1 cellular context compared by ENCODE assay signal in the genomic region with DNA sequence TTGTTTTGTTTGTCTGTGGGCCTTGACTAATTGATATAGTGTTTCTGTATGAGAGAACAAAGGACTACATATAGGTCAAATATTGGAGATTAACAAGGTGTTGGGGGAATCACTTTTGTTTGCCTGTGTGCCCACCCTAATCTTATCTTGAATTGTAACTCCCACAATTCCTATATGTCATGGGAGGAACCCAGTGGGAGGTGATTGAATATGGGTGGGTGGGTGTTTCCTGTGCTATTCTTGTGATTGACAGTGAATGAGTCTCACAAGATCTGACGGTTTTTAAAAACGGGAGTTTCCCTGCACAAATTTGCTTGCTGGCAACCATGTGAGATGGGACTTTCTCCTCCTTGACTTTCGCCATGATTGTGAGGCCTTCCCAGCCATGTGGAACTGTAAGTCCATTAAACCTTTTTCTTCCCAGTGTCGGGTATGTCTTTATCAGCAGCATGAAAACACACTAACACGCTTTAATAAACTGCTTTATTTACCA.
TF ChIP-seq lines count a peak whose summit lies in the region.

No MANE protein-coding gene starts in this region.

TF ChIP-seq in GM12878, 131 proteins besides CTCF, POLR2A, EP300 and RAD21 (continued from another document):
- TF ChIP-seq, protein P1, sequence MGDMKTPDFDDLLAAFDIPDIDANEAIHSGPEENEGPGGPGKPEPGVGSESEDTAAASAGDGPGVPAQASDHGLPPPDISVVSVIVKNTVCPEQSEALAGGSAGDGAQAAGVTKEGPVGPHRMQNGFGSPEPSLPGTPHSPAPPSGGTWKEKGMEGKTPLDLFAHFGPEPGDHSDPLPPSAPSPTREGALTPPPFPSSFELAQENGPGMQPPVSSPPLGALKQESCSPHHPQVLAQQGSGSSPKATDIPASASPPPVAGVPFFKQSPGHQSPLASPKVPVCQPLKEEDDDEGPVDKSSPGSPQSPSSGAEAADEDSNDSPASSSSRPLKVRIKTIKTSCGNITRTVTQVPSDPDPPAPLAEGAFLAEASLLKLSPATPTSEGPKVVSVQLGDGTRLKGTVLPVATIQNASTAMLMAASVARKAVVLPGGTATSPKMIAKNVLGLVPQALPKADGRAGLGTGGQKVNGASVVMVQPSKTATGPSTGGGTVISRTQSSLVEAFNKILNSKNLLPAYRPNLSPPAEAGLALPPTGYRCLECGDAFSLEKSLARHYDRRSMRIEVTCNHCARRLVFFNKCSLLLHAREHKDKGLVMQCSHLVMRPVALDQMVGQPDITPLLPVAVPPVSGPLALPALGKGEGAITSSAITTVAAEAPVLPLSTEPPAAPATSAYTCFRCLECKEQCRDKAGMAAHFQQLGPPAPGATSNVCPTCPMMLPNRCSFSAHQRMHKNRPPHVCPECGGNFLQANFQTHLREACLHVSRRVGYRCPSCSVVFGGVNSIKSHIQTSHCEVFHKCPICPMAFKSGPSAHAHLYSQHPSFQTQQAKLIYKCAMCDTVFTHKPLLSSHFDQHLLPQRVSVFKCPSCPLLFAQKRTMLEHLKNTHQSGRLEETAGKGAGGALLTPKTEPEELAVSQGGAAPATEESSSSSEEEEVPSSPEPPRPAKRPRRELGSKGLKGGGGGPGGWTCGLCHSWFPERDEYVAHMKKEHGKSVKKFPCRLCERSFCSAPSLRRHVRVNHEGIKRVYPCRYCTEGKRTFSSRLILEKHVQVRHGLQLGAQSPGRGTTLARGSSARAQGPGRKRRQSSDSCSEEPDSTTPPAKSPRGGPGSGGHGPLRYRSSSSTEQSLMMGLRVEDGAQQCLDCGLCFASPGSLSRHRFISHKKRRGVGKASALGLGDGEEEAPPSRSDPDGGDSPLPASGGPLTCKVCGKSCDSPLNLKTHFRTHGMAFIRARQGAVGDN (IDR thresholded peaks at IDR 0.05), result peak; percentile 83
- peak; percentile 66 for TF ChIP-seq YY1 (IDR thresholded peaks at IDR 0.05; ENCODE audit: low read depth, low read length)
- TF ChIP-seq, protein P2, sequence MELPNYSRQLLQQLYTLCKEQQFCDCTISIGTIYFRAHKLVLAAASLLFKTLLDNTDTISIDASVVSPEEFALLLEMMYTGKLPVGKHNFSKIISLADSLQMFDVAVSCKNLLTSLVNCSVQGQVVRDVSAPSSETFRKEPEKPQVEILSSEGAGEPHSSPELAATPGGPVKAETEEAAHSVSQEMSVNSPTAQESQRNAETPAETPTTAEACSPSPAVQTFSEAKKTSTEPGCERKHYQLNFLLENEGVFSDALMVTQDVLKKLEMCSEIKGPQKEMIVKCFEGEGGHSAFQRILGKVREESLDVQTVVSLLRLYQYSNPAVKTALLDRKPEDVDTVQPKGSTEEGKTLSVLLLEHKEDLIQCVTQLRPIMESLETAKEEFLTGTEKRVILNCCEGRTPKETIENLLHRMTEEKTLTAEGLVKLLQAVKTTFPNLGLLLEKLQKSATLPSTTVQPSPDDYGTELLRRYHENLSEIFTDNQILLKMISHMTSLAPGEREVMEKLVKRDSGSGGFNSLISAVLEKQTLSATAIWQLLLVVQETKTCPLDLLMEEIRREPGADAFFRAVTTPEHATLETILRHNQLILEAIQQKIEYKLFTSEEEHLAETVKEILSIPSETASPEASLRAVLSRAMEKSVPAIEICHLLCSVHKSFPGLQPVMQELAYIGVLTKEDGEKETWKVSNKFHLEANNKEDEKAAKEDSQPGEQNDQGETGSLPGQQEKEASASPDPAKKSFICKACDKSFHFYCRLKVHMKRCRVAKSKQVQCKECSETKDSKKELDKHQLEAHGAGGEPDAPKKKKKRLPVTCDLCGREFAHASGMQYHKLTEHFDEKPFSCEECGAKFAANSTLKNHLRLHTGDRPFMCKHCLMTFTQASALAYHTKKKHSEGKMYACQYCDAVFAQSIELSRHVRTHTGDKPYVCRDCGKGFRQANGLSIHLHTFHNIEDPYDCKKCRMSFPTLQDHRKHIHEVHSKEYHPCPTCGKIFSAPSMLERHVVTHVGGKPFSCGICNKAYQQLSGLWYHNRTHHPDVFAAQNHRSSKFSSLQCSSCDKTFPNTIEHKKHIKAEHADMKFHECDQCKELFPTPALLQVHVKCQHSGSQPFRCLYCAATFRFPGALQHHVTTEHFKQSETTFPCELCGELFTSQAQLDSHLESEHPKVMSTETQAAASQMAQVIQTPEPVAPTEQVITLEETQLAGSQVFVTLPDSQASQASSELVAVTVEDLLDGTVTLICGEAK (IDR thresholded peaks at IDR 0.05; ENCODE audit: borderline replicate concordance), result peak; percentile 11; the same call in 1 of the 2 replicates
- TF ChIP-seq POU2F2 (IDR thresholded peaks at IDR 0.05; ENCODE audit: borderline replicate concordance, low read depth, low read length), result peak; percentile 23; the same call in 1 of the 3 replicates
- TF ChIP-seq CBFB (IDR thresholded peaks at IDR 0.05; ENCODE audit: low read depth), result no peak
- peak; percentile 65 for TF ChIP-seq IKZF1 (conservative IDR thresholded peaks at IDR 0.05)
- TF ChIP-seq CEBPB (IDR thresholded peaks at IDR 0.05; ENCODE audit: borderline replicate concordance in 1 of 2, low read depth in 2 of 2, low read length in 2 of 2), result peak in 1 of 2 experiments; percentile 33; a peak in 1 of 4 replicates
- TF ChIP-seq ATF7 (IDR thresholded peaks at IDR 0.05; ENCODE audit: low read depth), result peak; percentile 38; the same call in 1 of the 2 replicates
- TF ChIP-seq BACH1 (IDR thresholded peaks at IDR 0.05; ENCODE audit: borderline replicate concordance), result no peak
- TF ChIP-seq, protein P3, sequence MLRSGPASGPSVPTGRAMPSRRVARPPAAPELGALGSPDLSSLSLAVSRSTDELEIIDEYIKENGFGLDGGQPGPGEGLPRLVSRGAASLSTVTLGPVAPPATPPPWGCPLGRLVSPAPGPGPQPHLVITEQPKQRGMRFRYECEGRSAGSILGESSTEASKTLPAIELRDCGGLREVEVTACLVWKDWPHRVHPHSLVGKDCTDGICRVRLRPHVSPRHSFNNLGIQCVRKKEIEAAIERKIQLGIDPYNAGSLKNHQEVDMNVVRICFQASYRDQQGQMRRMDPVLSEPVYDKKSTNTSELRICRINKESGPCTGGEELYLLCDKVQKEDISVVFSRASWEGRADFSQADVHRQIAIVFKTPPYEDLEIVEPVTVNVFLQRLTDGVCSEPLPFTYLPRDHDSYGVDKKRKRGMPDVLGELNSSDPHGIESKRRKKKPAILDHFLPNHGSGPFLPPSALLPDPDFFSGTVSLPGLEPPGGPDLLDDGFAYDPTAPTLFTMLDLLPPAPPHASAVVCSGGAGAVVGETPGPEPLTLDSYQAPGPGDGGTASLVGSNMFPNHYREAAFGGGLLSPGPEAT (IDR thresholded peaks at IDR 0.05; ENCODE audit: low read depth), result peak; percentile 84
- TF ChIP-seq IKZF2 (IDR thresholded peaks at IDR 0.05), result peak; percentile 53 to 68; a peak in 2 of 4 replicates
- peak; percentile 52; the same call in 1 of the 2 replicates for TF ChIP-seq NFIC (IDR thresholded peaks at IDR 0.05; ENCODE audit: low read depth, low read length)
- TF ChIP-seq, protein P4, sequence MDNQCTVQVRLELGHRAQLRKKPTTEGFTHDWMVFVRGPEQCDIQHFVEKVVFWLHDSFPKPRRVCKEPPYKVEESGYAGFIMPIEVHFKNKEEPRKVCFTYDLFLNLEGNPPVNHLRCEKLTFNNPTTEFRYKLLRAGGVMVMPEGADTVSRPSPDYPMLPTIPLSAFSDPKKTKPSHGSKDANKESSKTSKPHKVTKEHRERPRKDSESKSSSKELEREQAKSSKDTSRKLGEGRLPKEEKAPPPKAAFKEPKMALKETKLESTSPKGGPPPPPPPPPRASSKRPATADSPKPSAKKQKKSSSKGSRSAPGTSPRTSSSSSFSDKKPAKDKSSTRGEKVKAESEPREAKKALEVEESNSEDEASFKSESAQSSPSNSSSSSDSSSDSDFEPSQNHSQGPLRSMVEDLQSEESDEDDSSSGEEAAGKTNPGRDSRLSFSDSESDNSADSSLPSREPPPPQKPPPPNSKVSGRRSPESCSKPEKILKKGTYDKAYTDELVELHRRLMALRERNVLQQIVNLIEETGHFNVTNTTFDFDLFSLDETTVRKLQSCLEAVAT (IDR thresholded peaks at IDR 0.05), result peak; percentile 78
- TF ChIP-seq, protein P5, sequence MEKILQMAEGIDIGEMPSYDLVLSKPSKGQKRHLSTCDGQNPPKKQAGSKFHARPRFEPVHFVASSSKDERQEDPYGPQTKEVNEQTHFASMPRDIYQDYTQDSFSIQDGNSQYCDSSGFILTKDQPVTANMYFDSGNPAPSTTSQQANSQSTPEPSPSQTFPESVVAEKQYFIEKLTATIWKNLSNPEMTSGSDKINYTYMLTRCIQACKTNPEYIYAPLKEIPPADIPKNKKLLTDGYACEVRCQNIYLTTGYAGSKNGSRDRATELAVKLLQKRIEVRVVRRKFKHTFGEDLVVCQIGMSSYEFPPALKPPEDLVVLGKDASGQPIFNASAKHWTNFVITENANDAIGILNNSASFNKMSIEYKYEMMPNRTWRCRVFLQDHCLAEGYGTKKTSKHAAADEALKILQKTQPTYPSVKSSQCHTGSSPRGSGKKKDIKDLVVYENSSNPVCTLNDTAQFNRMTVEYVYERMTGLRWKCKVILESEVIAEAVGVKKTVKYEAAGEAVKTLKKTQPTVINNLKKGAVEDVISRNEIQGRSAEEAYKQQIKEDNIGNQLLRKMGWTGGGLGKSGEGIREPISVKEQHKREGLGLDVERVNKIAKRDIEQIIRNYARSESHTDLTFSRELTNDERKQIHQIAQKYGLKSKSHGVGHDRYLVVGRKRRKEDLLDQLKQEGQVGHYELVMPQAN (conservative IDR thresholded peaks at IDR 0.05), result no peak
- TF ChIP-seq ZNF274 (IDR thresholded peaks at IDR 0.05; ENCODE audit: insufficient read depth, insufficient read length), result no peak
- TF ChIP-seq, protein P6, sequence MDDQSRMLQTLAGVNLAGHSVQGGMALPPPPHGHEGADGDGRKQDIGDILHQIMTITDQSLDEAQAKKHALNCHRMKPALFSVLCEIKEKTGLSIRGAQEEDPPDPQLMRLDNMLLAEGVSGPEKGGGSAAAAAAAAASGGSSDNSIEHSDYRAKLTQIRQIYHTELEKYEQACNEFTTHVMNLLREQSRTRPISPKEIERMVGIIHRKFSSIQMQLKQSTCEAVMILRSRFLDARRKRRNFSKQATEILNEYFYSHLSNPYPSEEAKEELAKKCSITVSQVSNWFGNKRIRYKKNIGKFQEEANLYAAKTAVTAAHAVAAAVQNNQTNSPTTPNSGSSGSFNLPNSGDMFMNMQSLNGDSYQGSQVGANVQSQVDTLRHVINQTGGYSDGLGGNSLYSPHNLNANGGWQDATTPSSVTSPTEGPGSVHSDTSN (IDR thresholded peaks at IDR 0.05; ENCODE audit: insufficient replicate concordance, low read depth, low read length), result peak; percentile 81
- TF ChIP-seq, protein P7, sequence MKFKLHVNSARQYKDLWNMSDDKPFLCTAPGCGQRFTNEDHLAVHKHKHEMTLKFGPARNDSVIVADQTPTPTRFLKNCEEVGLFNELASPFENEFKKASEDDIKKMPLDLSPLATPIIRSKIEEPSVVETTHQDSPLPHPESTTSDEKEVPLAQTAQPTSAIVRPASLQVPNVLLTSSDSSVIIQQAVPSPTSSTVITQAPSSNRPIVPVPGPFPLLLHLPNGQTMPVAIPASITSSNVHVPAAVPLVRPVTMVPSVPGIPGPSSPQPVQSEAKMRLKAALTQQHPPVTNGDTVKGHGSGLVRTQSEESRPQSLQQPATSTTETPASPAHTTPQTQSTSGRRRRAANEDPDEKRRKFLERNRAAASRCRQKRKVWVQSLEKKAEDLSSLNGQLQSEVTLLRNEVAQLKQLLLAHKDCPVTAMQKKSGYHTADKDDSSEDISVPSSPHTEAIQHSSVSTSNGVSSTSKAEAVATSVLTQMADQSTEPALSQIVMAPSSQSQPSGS (IDR thresholded peaks at IDR 0.05; ENCODE audit: low read length), result 0 out of 2 replicates have a peak, but pooled peaks have one; percentile 21
- TF ChIP-seq SP1 (IDR thresholded peaks at IDR 0.05; ENCODE audit: low read depth, low read length), result no peak
- TF ChIP-seq TARDBP (IDR thresholded peaks at IDR 0.05; ENCODE audit: borderline replicate concordance), result no peak
- TF ChIP-seq, protein P8, sequence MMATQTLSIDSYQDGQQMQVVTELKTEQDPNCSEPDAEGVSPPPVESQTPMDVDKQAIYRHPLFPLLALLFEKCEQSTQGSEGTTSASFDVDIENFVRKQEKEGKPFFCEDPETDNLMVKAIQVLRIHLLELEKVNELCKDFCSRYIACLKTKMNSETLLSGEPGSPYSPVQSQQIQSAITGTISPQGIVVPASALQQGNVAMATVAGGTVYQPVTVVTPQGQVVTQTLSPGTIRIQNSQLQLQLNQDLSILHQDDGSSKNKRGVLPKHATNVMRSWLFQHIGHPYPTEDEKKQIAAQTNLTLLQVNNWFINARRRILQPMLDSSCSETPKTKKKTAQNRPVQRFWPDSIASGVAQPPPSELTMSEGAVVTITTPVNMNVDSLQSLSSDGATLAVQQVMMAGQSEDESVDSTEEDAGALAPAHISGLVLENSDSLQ (IDR thresholded peaks at IDR 0.05), result peak; percentile 96
- TF ChIP-seq EED (IDR thresholded peaks at IDR 0.05; ENCODE audit: low read depth), result peak; percentile 48; the same call in 1 of the 2 replicates
- peak; percentile 66 for TF ChIP-seq DPF2 (IDR thresholded peaks at IDR 0.05)
- TF ChIP-seq GABPA (IDR thresholded peaks at IDR 0.05; ENCODE audit: low read depth), result peak; percentile 48; the same call in 1 of the 2 replicates
- TF ChIP-seq, protein P9, sequence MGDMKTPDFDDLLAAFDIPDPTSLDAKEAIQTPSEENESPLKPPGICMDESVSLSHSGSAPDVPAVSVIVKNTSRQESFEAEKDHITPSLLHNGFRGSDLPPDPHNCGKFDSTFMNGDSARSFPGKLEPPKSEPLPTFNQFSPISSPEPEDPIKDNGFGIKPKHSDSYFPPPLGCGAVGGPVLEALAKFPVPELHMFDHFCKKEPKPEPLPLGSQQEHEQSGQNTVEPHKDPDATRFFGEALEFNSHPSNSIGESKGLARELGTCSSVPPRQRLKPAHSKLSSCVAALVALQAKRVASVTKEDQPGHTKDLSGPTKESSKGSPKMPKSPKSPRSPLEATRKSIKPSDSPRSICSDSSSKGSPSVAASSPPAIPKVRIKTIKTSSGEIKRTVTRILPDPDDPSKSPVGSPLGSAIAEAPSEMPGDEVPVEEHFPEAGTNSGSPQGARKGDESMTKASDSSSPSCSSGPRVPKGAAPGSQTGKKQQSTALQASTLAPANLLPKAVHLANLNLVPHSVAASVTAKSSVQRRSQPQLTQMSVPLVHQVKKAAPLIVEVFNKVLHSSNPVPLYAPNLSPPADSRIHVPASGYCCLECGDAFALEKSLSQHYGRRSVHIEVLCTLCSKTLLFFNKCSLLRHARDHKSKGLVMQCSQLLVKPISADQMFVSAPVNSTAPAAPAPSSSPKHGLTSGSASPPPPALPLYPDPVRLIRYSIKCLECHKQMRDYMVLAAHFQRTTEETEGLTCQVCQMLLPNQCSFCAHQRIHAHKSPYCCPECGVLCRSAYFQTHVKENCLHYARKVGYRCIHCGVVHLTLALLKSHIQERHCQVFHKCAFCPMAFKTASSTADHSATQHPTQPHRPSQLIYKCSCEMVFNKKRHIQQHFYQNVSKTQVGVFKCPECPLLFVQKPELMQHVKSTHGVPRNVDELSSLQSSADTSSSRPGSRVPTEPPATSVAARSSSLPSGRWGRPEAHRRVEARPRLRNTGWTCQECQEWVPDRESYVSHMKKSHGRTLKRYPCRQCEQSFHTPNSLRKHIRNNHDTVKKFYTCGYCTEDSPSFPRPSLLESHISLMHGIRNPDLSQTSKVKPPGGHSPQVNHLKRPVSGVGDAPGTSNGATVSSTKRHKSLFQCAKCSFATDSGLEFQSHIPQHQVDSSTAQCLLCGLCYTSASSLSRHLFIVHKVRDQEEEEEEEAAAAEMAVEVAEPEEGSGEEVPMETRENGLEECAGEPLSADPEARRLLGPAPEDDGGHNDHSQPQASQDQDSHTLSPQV (IDR thresholded peaks at IDR 0.05), result 0 out of 2 replicates have a peak, but pooled peaks have one; percentile 19
- TF ChIP-seq ZNF217 (IDR thresholded peaks at IDR 0.05), result no peak
